ENCODE assay signal across 10 cellular contexts in the genomic region with DNA sequence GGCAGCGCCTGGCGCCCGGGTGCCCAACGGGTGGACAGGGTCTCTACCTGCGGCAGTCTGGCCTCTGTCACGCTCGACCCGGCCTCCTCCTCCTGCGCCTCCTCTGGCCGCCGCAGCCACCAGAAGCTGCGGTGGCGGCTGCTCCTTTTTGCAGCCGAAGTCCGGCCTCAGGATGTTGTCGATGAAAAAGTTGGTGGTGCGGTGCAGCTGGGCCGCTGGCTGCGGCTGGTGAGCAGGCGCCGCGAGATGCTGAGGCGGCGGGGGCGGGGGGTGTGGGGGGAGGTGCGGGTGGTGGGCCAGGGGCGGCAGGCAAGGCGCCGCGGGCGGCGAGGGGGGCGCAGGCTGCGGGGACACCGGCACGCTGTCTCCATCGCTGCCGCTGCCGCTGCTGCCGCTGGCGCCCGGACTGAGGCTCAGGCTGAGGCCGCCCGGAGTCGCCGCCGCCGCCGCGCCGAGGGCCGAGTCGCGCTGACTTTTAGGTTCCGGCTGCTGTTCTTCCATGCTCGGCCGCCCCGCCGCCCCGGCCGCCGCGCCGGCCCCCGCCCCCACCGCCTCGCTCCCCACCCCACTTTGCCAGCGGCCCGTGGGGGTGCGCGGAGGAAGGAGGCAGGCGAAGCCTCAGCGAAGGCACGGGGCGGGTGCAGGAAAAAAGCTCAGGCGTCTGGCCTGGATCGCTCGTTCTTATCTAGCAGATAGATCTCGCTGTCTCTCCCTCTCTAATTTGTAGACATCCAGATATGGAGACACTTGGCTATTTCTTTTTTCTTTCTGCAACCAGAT. TPM values are rescaled to one million over a fixed set of nuclear protein-coding genes. Genes with fewer than 3 reads are reported as not detected.
DNase-seq lines count a peak whose midpoint lies in the region; ATAC-seq, FAIRE-seq and TF ChIP-seq lines count a peak whose summit lies in the region.
"Had no signal": no experiment of that assay in that cellular context is flagged by ENCODE, and none has a peak within 500 bp of the region (broad histone marks: within the 10 kb centered on the region; RNA-seq: fewer than 3 reads in every experiment).

No MANE protein-coding gene starts in this region.

- ATAC-seq in A549 = peak; percentile 67 to 77
- no peak for ATAC-seq in effector memory CD8-positive, alpha-beta T cell (replicated peaks)
- ATAC-seq in HG03045 (IDR thresholded peaks at IDR 0.05; ENCODE audit: unreplicated experiment) = no peak

- H3K27me3 ChIP-seq in ascending aorta = peaks cover 42% of the 10 kb centered on the region

- H3K4me1 Mint-ChIP-seq in effector memory CD8-positive, alpha-beta T cell (ENCODE audit: low read depth in 2 of 2) = peaks cover 10 to 14% of the 10 kb centered on the region in 2 donors

- WGBS in A549 (ENCODE audit: missing lambda C conversion rate) = 5% methylated on average over 8 of the region's 79 CpGs
- 0% methylated on average over 15 to 37 of the region's 79 CpGs for WGBS in mesodermal cell (ENCODE audit: insufficient coverage in 2 of 2), 2 experiments

- peaks cover 88% of the 10 kb centered on the region in 2 donors for H3K27me3 Mint-ChIP-seq in effector memory CD8-positive, alpha-beta T cell

- no peaks in the 10 kb centered on the region for H3K9me3 ChIP-seq in A549
- H3K9me3 ChIP-seq in ascending aorta = no peaks in the 10 kb centered on the region
- no peaks in the 10 kb centered on the region for H3K9me3 ChIP-seq in mesodermal cell (ENCODE audit: control insufficient read depth, low read length)

- no peak for TF ChIP-seq RAD21 in A549 (conservative IDR thresholded peaks at IDR 0.05 in 1 of 2, IDR thresholded peaks at IDR 0.05 in 1 of 2)

- CTCF ChIA-PET in A549 (lab: Yijun Ruan, JAX) = interaction anchor here (1.2 to 5.1 kb wide), 4 partner anchors 9 to 625 kb away, joined by 4 to 35 read pairs (median 9); no protein-coding TSS in a partner anchor

- FAIRE-seq in A549 (lab: Jason Lieb, UNC) (no peak), RCC 7860 (lab: Jason Lieb, UNC) (no peak)

- peaks cover 3% of the 10 kb centered on the region for H3K36me3 Mint-ChIP-seq in effector memory CD8-positive, alpha-beta T cell (ENCODE audit: insufficient read depth)

- intact Hi-C loops in ascending aorta (cut with DNase I) = no loop called here

- TF ChIP-seq CTCF in A549 (IDR thresholded peaks at IDR 0.05) (no peak), ascending aorta (IDR thresholded peaks at IDR 0.05) (no peak)

- peak; percentile 25 to 43 for DNase-seq in A549 (ENCODE audit: low read depth in 1 of 2, low spot score in 1 of 2)
- peak; percentile 84 for DNase-seq in GM03348 (ENCODE audit: low spot score)
- DNase-seq in ascending aorta (ENCODE audit: low spot score in 2 of 2) = peak in 1 of 2 donors; percentile 55
- DNase-seq in effector memory CD8-positive, alpha-beta T cell = no peak
- no peak for DNase-seq in putamen (ENCODE audit: low spot score)
- no peak for DNase-seq in RCC 7860 (ENCODE audit: low spot score)
- DNase-seq: dermis blood vessel endothelial cell had no signal

- H3K27ac Mint-ChIP-seq in effector memory CD8-positive, alpha-beta T cell = no peak overlapping the region

- TF ChIP-seq POLR2A in A549 (IDR thresholded peaks at IDR 0.05; ENCODE audit: low read length) = no peak

- no peaks in the 10 kb centered on the region for H3K9me3 Mint-ChIP-seq in effector memory CD8-positive, alpha-beta T cell

- H3K4me2 ChIP-seq in A549 = peak overlapping the region; percentile 69

- POLR2A ChIA-PET in A549 (lab: Yijun Ruan, JAX) = no interaction called here

- no peak for TF ChIP-seq EP300 in A549 (IDR thresholded peaks at IDR 0.05)

- H3K36me3 ChIP-seq in ascending aorta (no peaks in the 10 kb centered on the region), mesodermal cell (ENCODE audit: control insufficient read depth, insufficient read depth, low read length) (no peaks in the 10 kb centered on the region)

- peak overlapping the region; percentile 65 to 91 for H3K27ac ChIP-seq in A549
- no peak overlapping the region for H3K27ac ChIP-seq in ascending aorta
- H3K27ac ChIP-seq in mesodermal cell (ENCODE audit: low read depth, low read length, severe bottlenecking) = no peak overlapping the region

- no peak overlapping the region for H3K4me3 Mint-ChIP-seq in effector memory CD8-positive, alpha-beta T cell

- peak overlapping the region; percentile 57 for H3K4me3 ChIP-seq in A549
- peak overlapping the region; percentile 58 to 60 for H3K4me3 ChIP-seq in ascending aorta
- H3K4me3 ChIP-seq in mesodermal cell (ENCODE audit: extremely low read depth, insufficient read depth, low read length, poor library complexity, severe bottlenecking) = peak overlapping the region; percentile 15

- H3K4me1 ChIP-seq in A549 = 0 out of 3 replicates have a peak, but pooled peaks cover 3% of the 10 kb centered on the region
- peaks cover 3 to 17% of the 10 kb centered on the region in 2 donors for H3K4me1 ChIP-seq in ascending aorta
- peaks cover 14% of the 10 kb centered on the region for H3K4me1 ChIP-seq in mesodermal cell (ENCODE audit: control insufficient read depth, insufficient read depth, low read length, poor library complexity, severe bottlenecking)

TF ChIP-seq in A549, 52 proteins besides CTCF, POLR2A, EP300 and RAD21:
- TF ChIP-seq ZFP36 (IDR thresholded peaks at IDR 0.05; ENCODE audit: borderline replicate concordance, partially characterized antibody) (no peak), NFE2L2 (conservative IDR thresholded peaks at IDR 0.05; ENCODE audit: low read length) (no peak), JUN (IDR thresholded peaks at IDR 0.05) (0 out of 5 replicates have a peak, but pooled peaks of 1 of the 2 experiments have one; percentile 36)
TF ChIP-seq in A549: peak in this region for 1.

RNA-seq across cellular contexts. Expression of gene EN1, which starts 0.6 kb away (rescaled TPM):
- polyA plus RNA-seq in A549 (2011; rRNA removed) = 0.05 and 0.06 TPM in 2 replicates
- 0.13 and 0.19 TPM in 2 replicates for polyA plus RNA-seq in A549 (2012; cell fraction: cytosol; rRNA removed)
- 0.09 and 0.13 TPM in 2 replicates for polyA plus RNA-seq in A549 (2012; cell fraction: nucleus; rRNA removed)
- 0.62 to 0.92 TPM (median 0.90 TPM) in 3 replicates for polyA plus RNA-seq in A549 (2017; fragmentation: RNase III; extraction: RNeasy Plus Mini Kit Qiagen cat#74134 plus additional on column Dnase treatment)
- not detected in 2 replicates for polyA minus RNA-seq in A549 (2011; rRNA and poly(A)+ RNA removed)
- not detected for total RNA-seq in ascending aorta
- polyA plus RNA-seq in mesodermal cell (2013, experiment 1 of 2) = 0.48 TPM
- polyA plus RNA-seq in mesodermal cell (2013, experiment 2 of 2) = 0.20 TPM
- total RNA-seq: dermis blood vessel endothelial cell, RPMI7951 had no signal

Comparison
In these comparisons a context has a peak if more than half of its experiments do, and no peak if none do; other contexts are left out.
1. ATAC-seq: peak in A549 (2 of 2); none in effector memory CD8-positive, alpha-beta T cell (single experiment) and HG03045 (single experiment).
2. DNase-seq: peak in A549 (2 of 2) and GM03348 (single experiment); none in effector memory CD8-positive, alpha-beta T cell (0 of 3), putamen (single experiment) and RCC 7860 (single experiment).
3. H3K27ac ChIP-seq: peak in A549 (2 of 2); none in ascending aorta (0 of 2) and mesodermal cell (single experiment).
4. Peak in every context shown above with its lines, with median percentiles within 50 percentile points of each other: H3K4me3 ChIP-seq.